ENCODE assay signal across 8 cellular contexts in genomic region chr6:109455161-109455501, GRCh38. TPM values are rescaled to one million over a fixed set of nuclear protein-coding genes. Genes with fewer than 3 reads are reported as not detected.
DNase-seq lines count a peak whose midpoint lies in the region; ATAC-seq and TF ChIP-seq lines count a peak whose summit lies in the region.

No MANE protein-coding gene starts in this region.

- POLR2A ChIA-PET in CD4-positive, alpha-beta T cell (lab: Charles Lee), result interaction anchor here (0.6 to 9.5 kb wide), 9 partner anchors 10 to 896 kb away, joined by 3 to 137 read pairs (median 10); partner anchors contain the start of genes CD164, PPIL6, SESN1 and SMPD2

- no peaks in the 10 kb centered on the region for H3K27me3 ChIP-seq in CD4-positive, alpha-beta T cell (ENCODE audit: control insufficient read depth, insufficient read depth, low read length)
- no peaks in the 10 kb centered on the region for H3K27me3 ChIP-seq in esophagus squamous epithelium
- H3K27me3 ChIP-seq in ovary, result no peaks in the 10 kb centered on the region

- H3K4me3 Mint-ChIP-seq in CD4-positive, alpha-beta T cell, result peak overlapping the region; percentile 99

- TF ChIP-seq POLR2A in esophagus squamous epithelium (IDR thresholded peaks at IDR 0.05) (no peak), ovary (IDR thresholded peaks at IDR 0.05) (no peak)

- 0% methylated on average over 5 to 18 of the region's 20 CpGs for WGBS in esophagus squamous epithelium, 2 donors
- 0% methylated on average over 16 to 20 of the region's 20 CpGs for WGBS in ovary, 3 donors

- peak; percentile 18 for ATAC-seq in CD4-positive, alpha-beta T cell (ENCODE audit: poor library complexity)
- ATAC-seq in GM19455 (IDR thresholded peaks at IDR 0.05; ENCODE audit: unreplicated experiment) (peak; percentile 28), HG03520 (IDR thresholded peaks at IDR 0.05; ENCODE audit: unreplicated experiment) (peak; percentile 8)

- H3K4me1 ChIP-seq in esophagus squamous epithelium, result peaks cover 31 to 64% (median 34%) of the 10 kb centered on the region in 3 donors
- H3K4me1 ChIP-seq in ovary (ENCODE audit: insufficient read depth), result peaks cover 3% of the 10 kb centered on the region

- peaks cover 0 to 10% (median 0%) of the 10 kb centered on the region in 3 donors for H3K36me3 ChIP-seq in esophagus squamous epithelium
- H3K36me3 ChIP-seq in ovary, result no peaks in the 10 kb centered on the region

- intact Hi-C loops in CD4-positive, alpha-beta T cell (cut with DNase I, micrococcal nuclease), result loop anchor here (1.0 to 10.0 kb wide), 5 partner anchors 28 to 1630 kb away; partner anchors contain the start of genes ZBTB24 (in 2 of the 2), AK9 (in 1 of the 2), CD164 (in 1 of the 2) and FIG4 (in 1 of the 2)
- intact Hi-C loops in esophagus squamous epithelium (cut with DNase I), result no loop called here
- intact Hi-C loops in ovary (cut with DNase I), result no loop called here

- no peak for TF ChIP-seq CTCF in CD4-positive, alpha-beta T cell (IDR thresholded peaks at IDR 0.05)
- TF ChIP-seq CTCF in esophagus squamous epithelium (IDR thresholded peaks at IDR 0.05), result no peak
- TF ChIP-seq CTCF in ovary (IDR thresholded peaks at IDR 0.05), result no peak

- H3K27ac Mint-ChIP-seq in CD4-positive, alpha-beta T cell, result peak overlapping the region; percentile 95

- H3K9me3 ChIP-seq in CD4-positive, alpha-beta T cell (ENCODE audit: control insufficient read depth, low read length), result no peaks in the 10 kb centered on the region
- no peaks in the 10 kb centered on the region for H3K9me3 ChIP-seq in esophagus squamous epithelium
- no peaks in the 10 kb centered on the region for H3K9me3 ChIP-seq in ovary

- no peaks in the 10 kb centered on the region for H3K27me3 Mint-ChIP-seq in CD4-positive, alpha-beta T cell

- H3K4me3 ChIP-seq in esophagus squamous epithelium (peak overlapping the region; percentile 44 to 93 (median 74)), ovary (peak overlapping the region; percentile 81)

- peak overlapping the region; percentile 91 for H3K27ac ChIP-seq in CD4-positive, alpha-beta T cell (ENCODE audit: low read depth, low read length)
- H3K27ac ChIP-seq in esophagus squamous epithelium (peak overlapping the region; percentile 72 to 92 (median 87)), ovary (peak overlapping the region in 1 of 2 donors; percentile 42)

- peak in 6 of 10 experiments; percentile 17 to 51 (median 33) for DNase-seq in CD4-positive, alpha-beta T cell
- peak; percentile 56 for DNase-seq in activated CD4-positive, alpha-beta T cell treated with anti-CD3 and anti-CD28 coated beads for 48 hours
- DNase-seq in esophagus squamous epithelium (lab: John Stamatoyannopoulos, UW) (no peak), ovary (peak in 1 of 5 donors; percentile 44), NCI-H446 treated with DMSO at 0.1 percent for 48 hours (lab: John Stamatoyannopoulos, UW) (no peak), ureter (ENCODE audit: low spot score) (no peak)

- H3K9me3 Mint-ChIP-seq in CD4-positive, alpha-beta T cell, result no peaks in the 10 kb centered on the region

- H3K4me1 Mint-ChIP-seq in CD4-positive, alpha-beta T cell (ENCODE audit: low read depth), result peaks cover 72% of the 10 kb centered on the region

- peaks cover 34% of the 10 kb centered on the region for H3K36me3 Mint-ChIP-seq in CD4-positive, alpha-beta T cell (ENCODE audit: low read depth)

- no peak for TF ChIP-seq EP300 in ovary (IDR thresholded peaks at IDR 0.05)

- CTCF ChIA-PET in CD4-positive, alpha-beta T cell (lab: Charles Lee), result interaction anchor here (1.2 to 5.8 kb wide), 3 partner anchors 13 to 72 kb away, joined by 3 to 42 read pairs (median 12); partner anchors contain the start of genes CD164, PPIL6 and SMPD2

RNA-seq across cellular contexts. Expression of gene MICAL1, which starts 0.4 kb away (rescaled TPM):
- total RNA-seq in CD4-positive, alpha-beta T cell, result 100 to 1,000 TPM; 106 to 107 TPM
- total RNA-seq in esophagus squamous epithelium (10 to 100 TPM; 11.9 to 20.0 (median 12.6) TPM), ovary (10 to 100 TPM; 10.3 to 24.0 (median 12.6) TPM), ureter (54.4 TPM)
- polyA plus RNA-seq in ovary, result 10 to 100 TPM; 14.9 to 19.1 TPM

RNA-seq across cellular contexts. Expression of gene SMPD2, which starts 14.6 kb away (rescaled TPM):
- 10 to 100 TPM; 25.7 to 27.3 TPM for total RNA-seq in CD4-positive, alpha-beta T cell
- 10 to 100 TPM; 10.6 to 28.1 (median 24.0) TPM for total RNA-seq in esophagus squamous epithelium
- total RNA-seq in ovary, result 10 to 100 TPM in 3 of 7 donors, 1 to 10 TPM in 4; 7.7 to 21.7 (median 9.3) TPM
- 1 to 10 TPM; 8.5 to 8.9 TPM for polyA plus RNA-seq in ovary
- total RNA-seq in ureter, result 15.3 TPM

RNA-seq across cellular contexts. Expression of gene PPIL6, which starts 14.7 kb away (rescaled TPM):
- total RNA-seq in CD4-positive, alpha-beta T cell, result 1 to 10 TPM in 1 of 2 experiments, under 1 TPM in 1; 0.84 to 1.3 TPM
- total RNA-seq in esophagus squamous epithelium (1 to 10 TPM in 3 of 4 donors, under 1 TPM in 1; 0.35 to 6.1 (median 2.8) TPM), ovary (10 to 100 TPM in 6 of 7 donors, 1 to 10 TPM in 1; 9.1 to 29.8 (median 11.6) TPM), ureter (2.9 TPM)
- 1 to 10 TPM; 6.3 TPM for polyA plus RNA-seq in ovary

RNA-seq across cellular contexts. Expression of gene ZBTB24, which starts 27.9 kb away (rescaled TPM):
- 10 to 100 TPM; 10.4 to 10.5 TPM for total RNA-seq in CD4-positive, alpha-beta T cell
- total RNA-seq in esophagus squamous epithelium (1 to 10 TPM; 3.9 to 8.4 (median 7.0) TPM), ovary (10 to 100 TPM in 1 of 7 donors, 1 to 10 TPM in 6; 5.2 to 10.2 (median 7.0) TPM), ureter (13.3 TPM)
- polyA plus RNA-seq in ovary, result 1 to 10 TPM; 3.5 to 5.7 TPM

Comparison
In these comparisons a context has a peak if more than half of its experiments do, and no peak if none do; other contexts are left out.
1. DNase-seq: peak in CD4-positive, alpha-beta T cell (6 of 10) and activated CD4-positive, alpha-beta T cell treated with anti-CD3 and anti-CD28 coated beads for 48 hours (single experiment); none in esophagus squamous epithelium (single experiment), NCI-H446 treated with DMSO at 0.1 percent for 48 hours (single experiment) and ureter (single experiment).
2. intact Hi-C loops: an anchor here in CD4-positive, alpha-beta T cell (1.0 to 10.0 kb wide); none called in esophagus squamous epithelium and ovary.
3. Peak in every context shown above with its lines, with median percentiles within 50 percentile points of each other: ATAC-seq.